16 cellular contexts compared by ENCODE assay signal in the genomic region with DNA sequence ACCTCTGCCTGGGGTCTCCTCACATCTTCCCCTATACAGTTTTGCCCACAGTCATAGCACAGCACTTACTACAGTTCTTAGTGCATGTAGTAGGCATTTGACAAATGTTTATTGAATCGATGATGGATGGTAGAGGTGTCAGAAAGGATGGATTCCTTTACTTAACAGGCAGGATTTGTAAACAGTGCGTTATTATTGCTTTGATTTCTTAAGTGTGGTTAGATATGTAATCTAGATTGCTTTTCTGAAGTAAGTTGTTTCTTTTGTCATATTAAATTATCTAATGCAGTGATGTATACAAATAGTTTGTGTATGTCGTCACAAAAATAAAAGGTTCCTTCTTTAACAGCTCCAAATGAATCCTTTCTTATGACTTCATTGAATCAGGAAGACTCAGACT.
DNase-seq lines count a peak whose midpoint lies in the region; ATAC-seq and TF ChIP-seq lines count a peak whose summit lies in the region.
"Had no signal": no experiment of that assay in that cellular context is flagged by ENCODE, and none has a peak within 500 bp of the region (broad histone marks: within the 10 kb centered on the region; RNA-seq: fewer than 3 reads in every experiment).

No MANE protein-coding gene starts in this region.

- CTCF ChIA-PET in CD4-positive, alpha-beta T cell (lab: Charles Lee) = no interaction called here
- CTCF ChIA-PET in HEK293T (lab: Yijun Ruan, JAX) = no interaction called here
- CTCF ChIA-PET in PC-9 (lab: Charles Lee) = no interaction called here

- ATAC-seq in CD4-positive, alpha-beta T cell (ENCODE audit: poor library complexity) = no peak

- TF ChIP-seq CTCF in CD4-positive, alpha-beta T cell (IDR thresholded peaks at IDR 0.05) = no peak
- TF ChIP-seq CTCF in mesothelial cell of epicardium (IDR thresholded peaks at IDR 0.05; ENCODE audit: unreplicated experiment) = no peak
- TF ChIP-seq CTCF in spleen (IDR thresholded peaks at IDR 0.05 in 8 of 11, conservative IDR thresholded peaks at IDR 0.05 in 3 of 11) = no peak
- TF ChIP-seq CTCF in PC-9 (conservative IDR thresholded peaks at IDR 0.05) = no peak

- 78 to 94% (median 93%) methylated on average over 3 of the region's 3 CpGs for WGBS in spleen, 5 donors

- H3K4me2 ChIP-seq in PC-9 = no peak overlapping the region
- H3K4me2 ChIP-seq: BLaER1 treated with 17β-estradiol and CSF1 and Interleukin-3, amounts not matched to agents 10 nM and 100 nM; GM23338 had no signal

- H4K20me1 ChIP-seq in PC-9 (ENCODE audit: insufficient read depth) = peaks cover 4% of the 10 kb centered on the region; the same call in 1 of the 2 replicates

- peaks cover 3% of the 10 kb centered on the region for H3K9me3 Mint-ChIP-seq in CD4-positive, alpha-beta T cell
- H3K9me3 Mint-ChIP-seq in mesothelial cell of epicardium = peaks cover 4% of the 10 kb centered on the region
- H3K9me3 Mint-ChIP-seq: GM23338, H9, HFFc6 had no signal

- H3K27ac ChIP-seq in CD4-positive, alpha-beta T cell (ENCODE audit: low read depth, low read length) = no peak overlapping the region
- H3K27ac ChIP-seq in spleen (no peak overlapping the region), PC-9 (no peak overlapping the region)
- H3K27ac ChIP-seq: BLaER1 treated with 17β-estradiol and CSF1 and Interleukin-3, amounts not matched to agents 10 nM and 100 nM had no signal

- peaks cover 53% of the 10 kb centered on the region for H3K4me1 Mint-ChIP-seq in CD4-positive, alpha-beta T cell (ENCODE audit: low read depth)
- peaks cover 30% of the 10 kb centered on the region for H3K4me1 Mint-ChIP-seq in mesothelial cell of epicardium

- no peak overlapping the region for H2AFZ ChIP-seq in PC-9
- H2AFZ ChIP-seq: GM23338 had no signal

- H3K36me3 ChIP-seq in spleen = no peaks in the 10 kb centered on the region
- no peaks in the 10 kb centered on the region for H3K36me3 ChIP-seq in PC-9 (ENCODE audit: low read depth)

- H3F3A ChIP-seq in PC-9 (ENCODE audit: insufficient read depth, low read depth) = no peaks in the 10 kb centered on the region

- no TSS peak for BruUV-seq in PC-9 (replicated peaks; lab: Mats Ljungman, UMichigan)

- H3K9me2 ChIP-seq in PC-9 (ENCODE audit: insufficient read depth) = no peaks in the 10 kb centered on the region

- no peaks in the 10 kb centered on the region for H3K27me3 ChIP-seq in CD4-positive, alpha-beta T cell (ENCODE audit: control insufficient read depth, insufficient read depth, low read length)
- no peaks in the 10 kb centered on the region for H3K27me3 ChIP-seq in spleen (replicated peaks in 1 of 7)
- no peaks in the 10 kb centered on the region for H3K27me3 ChIP-seq in PC-9 (ENCODE audit: insufficient read depth, low read depth)
- H3K27me3 ChIP-seq: BLaER1 treated with 17β-estradiol and CSF1 and Interleukin-3, amounts not matched to agents 10 nM and 100 nM had no signal

- no peak overlapping the region for H3K4me3 Mint-ChIP-seq in CD4-positive, alpha-beta T cell
- H3K4me3 Mint-ChIP-seq in mesothelial cell of epicardium = no peak overlapping the region
- H3K4me3 Mint-ChIP-seq: CD4-positive, CD25-positive, alpha-beta regulatory T cell; GM23338; H9; HFFc6 had no signal

- intact Hi-C loops in CD4-positive, alpha-beta T cell (cut with DNase I, micrococcal nuclease) = no loop called here
- intact Hi-C loops in spleen (cut with DNase I; ENCODE audit: low total_unique reads) = no loop called here
- intact Hi-C loops in PC-9 (cut with micrococcal nuclease; ENCODE audit: unreplicated experiment) = no loop called here

- H3K4me1 ChIP-seq in spleen = peaks cover 0 to 10% (median 5%) of the 10 kb centered on the region in 6 donors
- H3K4me1 ChIP-seq in PC-9 (replicated peaks; ENCODE audit: insufficient read depth) = no peaks in the 10 kb centered on the region; the same call in 1 of the 2 replicates
- H3K4me1 ChIP-seq: BLaER1 treated with 17β-estradiol and CSF1 and Interleukin-3, amounts not matched to agents 10 nM and 100 nM had no signal

- no peaks in the 10 kb centered on the region for H3K9me3 ChIP-seq in CD4-positive, alpha-beta T cell (ENCODE audit: control insufficient read depth, low read length)
- H3K9me3 ChIP-seq in spleen (no peaks in the 10 kb centered on the region), PC-9 (ENCODE audit: insufficient read depth, low read depth) (no peaks in the 10 kb centered on the region)
- H3K9me3 ChIP-seq: BLaER1 treated with 17β-estradiol and CSF1 and Interleukin-3, amounts not matched to agents 10 nM and 100 nM had no signal

- no peaks in the 10 kb centered on the region for H3K27me3 Mint-ChIP-seq in CD4-positive, alpha-beta T cell
- no peaks in the 10 kb centered on the region for H3K27me3 Mint-ChIP-seq in mesothelial cell of epicardium (ENCODE audit: low read depth)
- H3K27me3 Mint-ChIP-seq: CD4-positive, CD25-positive, alpha-beta regulatory T cell had no signal

- H3K27ac Mint-ChIP-seq in CD4-positive, alpha-beta T cell = peak overlapping the region; percentile 19
- H3K27ac Mint-ChIP-seq in mesothelial cell of epicardium = peak overlapping the region; percentile 28
- H3K27ac Mint-ChIP-seq: GM23338, HFFc6 had no signal

- H3K4me3 ChIP-seq in spleen = no peak overlapping the region
- H3K4me3 ChIP-seq in PC-9 = no peak overlapping the region
- H3K4me3 ChIP-seq: BLaER1 treated with 17β-estradiol and CSF1 and Interleukin-3, amounts not matched to agents 10 nM and 100 nM; GM23338 had no signal

- POLR2A ChIA-PET in CD4-positive, alpha-beta T cell (lab: Charles Lee) = no interaction called here
- POLR2A ChIA-PET in HEK293T (lab: Yijun Ruan, JAX) = no interaction called here
- POLR2A ChIA-PET in PC-9 (lab: Charles Lee; ENCODE audit: unreplicated experiment) = no interaction called here

- DNase-seq in CD4-positive, alpha-beta T cell = no peak
- DNase-seq in HEK293T (ENCODE audit: extremely low spot score) (no peak), amniotic epithelial cell (ENCODE audit: low read depth) (peak; percentile 74), mesothelial cell of epicardium (ENCODE audit: low spot score in 2 of 2, unreplicated experiment in 2 of 2) (no peak), spleen (no peak), DMS 273 (lab: John Stamatoyannopoulos, UW; ENCODE audit: unreplicated experiment) (no peak), PC-9 (no peak)
- DNase-seq: ACHN; Calu3; CD4-positive, CD25-positive, alpha-beta regulatory T cell; DMS79 treated with DMSO at 0.1 percent for 48 hours; EL; H9; HFFc6 had no signal

- no peaks in the 10 kb centered on the region for H3K79me2 ChIP-seq in PC-9 (ENCODE audit: low read depth)

- H3K36me3 Mint-ChIP-seq in CD4-positive, alpha-beta T cell (ENCODE audit: low read depth) = peaks cover 16% of the 10 kb centered on the region
- H3K36me3 Mint-ChIP-seq in mesothelial cell of epicardium = peaks cover 11% of the 10 kb centered on the region

- TF ChIP-seq POLR2A in spleen (IDR thresholded peaks at IDR 0.05) = no peak

TF ChIP-seq in HEK293T, 16 proteins besides CTCF, POLR2A, EP300 and RAD21:
- TF ChIP-seq SUZ12 (IDR thresholded peaks at IDR 0.05) (no peak), ARNT (IDR thresholded peaks at IDR 0.05) (no peak), BHLHE40 (IDR thresholded peaks at IDR 0.05; ENCODE audit: borderline replicate concordance) (no peak), ELF4 (IDR thresholded peaks at IDR 0.05) (no peak), LEF1 (IDR thresholded peaks at IDR 0.05; ENCODE audit: borderline replicate concordance) (no peak), FOXA1 (IDR thresholded peaks at IDR 0.05) (no peak)
- TF ChIP-seq, protein P1, sequence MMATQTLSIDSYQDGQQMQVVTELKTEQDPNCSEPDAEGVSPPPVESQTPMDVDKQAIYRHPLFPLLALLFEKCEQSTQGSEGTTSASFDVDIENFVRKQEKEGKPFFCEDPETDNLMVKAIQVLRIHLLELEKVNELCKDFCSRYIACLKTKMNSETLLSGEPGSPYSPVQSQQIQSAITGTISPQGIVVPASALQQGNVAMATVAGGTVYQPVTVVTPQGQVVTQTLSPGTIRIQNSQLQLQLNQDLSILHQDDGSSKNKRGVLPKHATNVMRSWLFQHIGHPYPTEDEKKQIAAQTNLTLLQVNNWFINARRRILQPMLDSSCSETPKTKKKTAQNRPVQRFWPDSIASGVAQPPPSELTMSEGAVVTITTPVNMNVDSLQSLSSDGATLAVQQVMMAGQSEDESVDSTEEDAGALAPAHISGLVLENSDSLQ (IDR thresholded peaks at IDR 0.05) = peak; percentile 73
